In the genomic region with DNA sequence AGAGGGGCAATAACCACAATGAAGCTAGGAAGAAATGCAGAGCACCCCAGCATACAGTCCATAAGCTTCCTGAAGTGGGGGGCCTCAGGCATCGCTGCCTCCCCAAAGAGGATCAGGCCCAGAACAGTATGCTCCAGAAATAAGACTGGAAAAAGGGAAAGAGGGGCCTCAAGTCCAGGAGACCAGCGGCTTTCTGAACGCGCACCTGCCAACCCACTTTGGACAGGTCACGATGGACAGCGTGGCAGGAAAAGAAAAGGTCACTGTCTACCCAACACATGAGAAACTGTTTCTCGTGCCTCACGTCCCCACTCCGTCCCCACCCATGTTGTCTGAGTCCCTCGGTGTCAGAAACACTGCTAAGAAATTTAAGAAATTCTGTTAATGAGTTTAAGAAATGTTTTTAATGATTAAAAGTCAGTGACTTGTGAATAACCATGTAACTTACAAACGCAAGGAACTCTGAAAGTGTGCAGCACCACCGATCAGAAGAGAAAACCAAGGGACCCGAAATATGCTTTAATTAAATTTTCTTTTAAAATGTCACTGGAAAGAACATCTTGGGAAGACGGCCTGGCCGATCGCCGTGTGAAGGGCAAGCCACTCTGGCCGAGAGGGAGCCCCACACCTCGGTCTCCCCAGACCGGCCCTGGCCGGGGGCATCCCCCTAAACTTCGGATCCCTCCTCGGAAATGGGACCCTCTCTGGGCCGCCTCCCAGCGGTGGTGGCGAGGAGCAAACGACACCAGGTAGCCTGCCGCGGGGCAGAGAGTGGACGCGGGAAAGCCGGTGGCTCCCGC, we compare ENCODE assay signal across 8 cellular contexts. TPM values are rescaled to one million over a fixed set of nuclear protein-coding genes. Genes with fewer than 3 reads are reported as not detected.
DNase-seq lines count a peak whose midpoint lies in the region; ATAC-seq, FAIRE-seq and TF ChIP-seq lines count a peak whose summit lies in the region.

No MANE protein-coding gene starts in this region.

- H3K4me3 ChIP-seq in A549: peak overlapping the region; percentile 96
- peak overlapping the region; percentile 81 for H3K4me3 ChIP-seq in astrocyte of the spinal cord (ENCODE audit: low read depth, low read length)
- peak overlapping the region; percentile 95 for H3K4me3 ChIP-seq in kidney epithelial cell (ENCODE audit: low read depth, low read length)
- peak overlapping the region; percentile 54 to 84 (median 65) for H3K4me3 ChIP-seq in subcutaneous abdominal adipose tissue (ENCODE audit: low read depth in 1 of 5, low read length in 5 of 5)

- no peaks in the 10 kb centered on the region for H3K9me3 ChIP-seq in A549
- no peaks in the 10 kb centered on the region for H3K9me3 ChIP-seq in subcutaneous abdominal adipose tissue (ENCODE audit: control insufficient read depth in 5 of 5, low read length in 5 of 5)

- peak overlapping the region; percentile 41 to 82 (median 75) for H3K9ac ChIP-seq in subcutaneous abdominal adipose tissue (ENCODE audit: low read length in 5 of 5)

- H3K27me3 ChIP-seq in kidney epithelial cell (ENCODE audit: control insufficient read depth, insufficient read depth, low read length) (no peaks in the 10 kb centered on the region), subcutaneous abdominal adipose tissue (ENCODE audit: control insufficient read depth in 5 of 5, insufficient read depth in 4 of 5, low read length in 5 of 5) (no peaks in the 10 kb centered on the region)

- H3K4me2 ChIP-seq in A549: peak overlapping the region; percentile 84

- no peak for FAIRE-seq in A549 (lab: Jason Lieb, UNC)

- CTCF ChIA-PET in A549 (lab: Yijun Ruan, JAX): interaction anchor here (0.6 to 3.9 kb wide), 23 partner anchors 13 to 193 kb away, joined by 3 to 27 read pairs (median 3); no protein-coding TSS in a partner anchor

- in situ Hi-C loops in astrocyte of the spinal cord (cut with HindIII; ENCODE audit: low sequenced_read_pairs): no loop called here

- peak overlapping the region; percentile 97 to 100 for H3K27ac ChIP-seq in A549
- H3K27ac ChIP-seq in subcutaneous abdominal adipose tissue (ENCODE audit: low read depth, low read length): peak overlapping the region; percentile 86

- H3K36me3 ChIP-seq in kidney epithelial cell (ENCODE audit: control insufficient read depth, insufficient read depth, low read length) (no peaks in the 10 kb centered on the region), subcutaneous abdominal adipose tissue (ENCODE audit: control insufficient read depth in 5 of 5, insufficient read depth in 5 of 5, low read length in 5 of 5) (no peaks in the 10 kb centered on the region)

- no peak; a peak in 1 of 5 replicates for TF ChIP-seq RAD21 in A549 (conservative IDR thresholded peaks at IDR 0.05 in 1 of 2, IDR thresholded peaks at IDR 0.05 in 1 of 2)

- 21% methylated on average over 32 of the region's 33 CpGs for whole genome bisulfite sequencing in A549 (ENCODE audit: missing lambda C conversion rate)

- no peak for TF ChIP-seq EP300 in A549 (IDR thresholded peaks at IDR 0.05)

- no peak for TF ChIP-seq POLR2A in A549 (IDR thresholded peaks at IDR 0.05; ENCODE audit: low read length)

- DNase-seq in A549 (ENCODE audit: low read depth in 1 of 2, low spot score in 1 of 2): peak in 1 of 2 experiments; percentile 22
- peak; percentile 16 for DNase-seq in HCEC 1CT
- no peak for DNase-seq in astrocyte of the spinal cord (ENCODE audit: low read depth, low spot score)
- no peak for DNase-seq in kidney epithelial cell (ENCODE audit: low read depth)
- no peak for DNase-seq in NCI-H2081 treated with DMSO at 0.1 percent for 48 hours (lab: John Stamatoyannopoulos, UW)
- DNase-seq in NCI-H524 treated with DMSO at 0.1 percent for 48 hours (lab: John Stamatoyannopoulos, UW): no peak

- peaks cover 28% of the 10 kb centered on the region for H3K4me1 ChIP-seq in A549
- H3K4me1 ChIP-seq in subcutaneous abdominal adipose tissue (ENCODE audit: control insufficient read depth in 5 of 5, insufficient read depth in 5 of 5, low read length in 5 of 5): peaks cover 0 to 23% (median 11%) of the 10 kb centered on the region in 5 donors

- POLR2A ChIA-PET in A549 (lab: Yijun Ruan, JAX): interaction anchor here (1.2 to 1.7 kb wide), 2 partner anchors 9 to 197 kb away, joined by 3 to 4 read pairs; a partner anchor contains a TSS

- TF ChIP-seq CTCF in A549 (IDR thresholded peaks at IDR 0.05) (no peak; the same call in 2 of the 3 replicates), astrocyte of the spinal cord (IDR thresholded peaks at IDR 0.05; ENCODE audit: low read depth, low read length) (peak; percentile 31), kidney epithelial cell (IDR thresholded peaks at IDR 0.05; ENCODE audit: insufficient read depth, low read length, poor library complexity, severe bottlenecking) (peak; percentile 25)

- peak; percentile 29 to 61 for ATAC-seq in A549
- ATAC-seq in GM18870 (IDR thresholded peaks at IDR 0.05; ENCODE audit: unreplicated experiment): no peak

TF ChIP-seq in A549, 52 proteins besides CTCF, POLR2A, EP300 and RAD21:
- TF ChIP-seq, protein P1, sequence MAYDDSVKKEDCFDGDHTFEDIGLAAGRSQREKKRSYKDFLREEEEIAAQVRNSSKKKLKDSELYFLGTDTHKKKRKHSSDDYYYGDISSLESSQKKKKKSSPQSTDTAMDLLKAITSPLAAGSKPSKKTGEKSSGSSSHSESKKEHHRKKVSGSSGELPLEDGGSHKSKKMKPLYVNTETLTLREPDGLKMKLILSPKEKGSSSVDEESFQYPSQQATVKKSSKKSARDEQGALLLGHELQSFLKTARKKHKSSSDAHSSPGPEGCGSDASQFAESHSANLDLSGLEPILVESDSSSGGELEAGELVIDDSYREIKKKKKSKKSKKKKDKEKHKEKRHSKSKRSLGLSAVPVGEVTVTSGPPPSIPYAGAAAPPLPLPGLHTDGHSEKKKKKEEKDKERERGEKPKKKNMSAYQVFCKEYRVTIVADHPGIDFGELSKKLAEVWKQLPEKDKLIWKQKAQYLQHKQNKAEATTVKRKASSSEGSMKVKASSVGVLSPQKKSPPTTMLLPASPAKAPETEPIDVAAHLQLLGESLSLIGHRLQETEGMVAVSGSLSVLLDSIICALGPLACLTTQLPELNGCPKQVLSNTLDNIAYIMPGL (CRISPR knock-in tag; IDR thresholded peaks at IDR 0.05; ENCODE audit: borderline replicate concordance): no peak
- TF ChIP-seq HOXB13 (CRISPR knock-in tag; IDR thresholded peaks at IDR 0.05; ENCODE audit: low read depth) (no peak), JUN (IDR thresholded peaks at IDR 0.05) (peak in 1 of 2 experiments; percentile 54; a peak in 1 of 5 replicates), KDM5A (IDR thresholded peaks at IDR 0.05) (no peak), NPAS2 (CRISPR knock-in tag; IDR thresholded peaks at IDR 0.05; ENCODE audit: borderline replicate concordance) (no peak), KDM1A (IDR thresholded peaks at IDR 0.05; ENCODE audit: low read depth) (no peak), SMC3 (IDR thresholded peaks at IDR 0.05) (0 out of 3 replicates have a peak, but pooled peaks have one; percentile 23), FOSL2 (IDR thresholded peaks at IDR 0.05) (no peak), FOSL2 (CRISPR knock-in tag; IDR thresholded peaks at IDR 0.05) (no peak)
- TF ChIP-seq, protein P2, sequence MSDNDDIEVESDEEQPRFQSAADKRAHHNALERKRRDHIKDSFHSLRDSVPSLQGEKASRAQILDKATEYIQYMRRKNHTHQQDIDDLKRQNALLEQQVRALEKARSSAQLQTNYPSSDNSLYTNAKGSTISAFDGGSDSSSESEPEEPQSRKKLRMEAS (IDR thresholded peaks at IDR 0.05): 0 out of 2 replicates have a peak, but pooled peaks have one; percentile 28

RNA-seq across cellular contexts. Expression of a gene that starts 1.7 kb away (rescaled TPM):
- polyA plus RNA-seq in A549 (2011; rRNA removed) (43.1 and 51.0 TPM in 2 replicates), A549 (2017; fragmentation: RNase III; extraction: RNeasy Plus Mini Kit Qiagen cat#74134 plus additional on column Dnase treatment) (34.6 to 38.9 TPM (median 35.2 TPM) in 3 replicates)
- 15.6 and 18.4 TPM in 2 replicates for polyA plus RNA-seq in A549 (2012; cell fraction: cytosol; rRNA removed)
- 8.5 and 10.5 TPM in 2 replicates for polyA plus RNA-seq in A549 (2012; cell fraction: nucleus; rRNA removed)
- 51.3 and 55.0 TPM in 2 replicates for polyA minus RNA-seq in A549 (2011; rRNA and poly(A)+ RNA removed)
- total RNA-seq in kidney epithelial cell: 14.7 and 16.3 TPM in 2 replicates
